22 cellular contexts compared by ENCODE assay signal in genomic region chr11:132222345-132222744, GRCh38.
"Had no signal": no experiment of that assay in that cellular context is flagged by ENCODE, and none has a peak within 500 bp of the region (broad histone marks: within the 10 kb centered on the region; RNA-seq: fewer than 3 reads in every experiment).

No MANE protein-coding gene starts in this region.

- H3K9me3 Mint-ChIP-seq: dendritic cell treated with granulocyte-macrophage colony-stimulating factor and Interleukin-4, amounts not matched to agents 40 ng/mL and 50 ng/mL, for 4 days; endodermal cell had no signal

- DNase-seq: colonic mucosa; cortex of kidney; dermis blood vessel endothelial cell; dorsolateral prefrontal cortex; effector CD4-positive, alpha-beta T cell; effector CD8-positive, alpha-beta T cell; effector memory CD4-positive, alpha-beta T cell; effector memory CD8-positive, alpha-beta T cell; endodermal cell; erythroblast; esophagus squamous epithelium; foreskin fibroblast; foreskin keratinocyte; foreskin melanocyte; gastrocnemius medialis; glutamatergic neuron; head of caudate nucleus; heart left ventricle; heart right ventricle had no signal

- H3K27ac Mint-ChIP-seq: dendritic cell treated with granulocyte-macrophage colony-stimulating factor and Interleukin-4, amounts not matched to agents 40 ng/mL and 50 ng/mL, for 4 days; effector memory CD8-positive, alpha-beta T cell; endodermal cell had no signal

- H3K4me1 Mint-ChIP-seq: endodermal cell had no signal

- ATAC-seq: effector memory CD8-positive, alpha-beta T cell; esophagus mucosa; foreskin keratinocyte; gastrocnemius medialis; gastroesophageal sphincter; heart left ventricle had no signal

- H3K4me3 Mint-ChIP-seq: dendritic cell treated with granulocyte-macrophage colony-stimulating factor and Interleukin-4, amounts not matched to agents 40 ng/mL and 50 ng/mL, for 4 days; effector memory CD8-positive, alpha-beta T cell; endodermal cell had no signal

- H3K27me3 Mint-ChIP-seq: dendritic cell treated with granulocyte-macrophage colony-stimulating factor and Interleukin-4, amounts not matched to agents 40 ng/mL and 50 ng/mL, for 4 days; effector memory CD8-positive, alpha-beta T cell had no signal
